17 cellular contexts compared by ENCODE assay signal in the genomic region with DNA sequence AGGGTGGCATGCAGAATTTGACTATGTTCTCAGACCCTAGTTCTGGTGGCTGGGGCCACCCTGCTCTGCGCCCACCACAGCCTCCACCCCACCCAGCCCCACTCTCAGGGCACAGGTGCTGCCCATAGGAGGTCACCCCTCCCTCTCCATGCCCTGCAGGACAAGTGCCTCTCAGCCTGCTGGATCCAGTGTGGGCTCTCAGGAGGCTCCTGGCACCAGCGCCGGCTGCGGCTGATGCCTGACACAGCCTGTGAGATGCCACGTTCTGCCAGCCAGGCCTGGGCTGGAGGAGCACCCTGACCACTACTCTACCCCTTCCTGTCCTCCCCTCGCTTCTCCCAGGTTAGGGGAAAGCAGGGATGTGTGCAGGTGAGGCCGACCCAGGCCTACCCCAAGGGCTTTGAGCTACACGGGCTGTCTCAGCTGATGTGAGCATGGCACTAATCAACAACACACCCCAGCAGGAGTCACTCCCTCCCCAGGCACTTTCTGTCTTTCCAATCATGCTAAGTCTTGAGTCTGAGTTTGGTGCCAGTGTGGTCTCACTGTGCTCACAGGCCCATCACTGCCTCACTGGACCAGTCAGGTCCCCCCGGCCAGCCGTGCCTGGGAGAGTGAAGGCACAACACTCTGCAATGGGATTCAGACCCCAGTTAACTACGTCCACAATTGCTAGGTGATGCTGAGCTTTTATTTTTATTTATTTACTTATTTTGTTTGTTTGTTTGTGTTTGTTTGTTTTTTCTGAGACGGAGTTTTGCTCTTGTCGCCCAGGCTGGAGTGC. TPM values are rescaled to one million over a fixed set of nuclear protein-coding genes. Genes with fewer than 3 reads are reported as not detected.
"Had no signal": no experiment of that assay in that cellular context is flagged by ENCODE, and none has a peak within 500 bp of the region (broad histone marks: within the 10 kb centered on the region; RNA-seq: fewer than 3 reads in every experiment).

No MANE protein-coding gene starts in this region.

- DNase-seq: activated CD4-positive, alpha-beta T cell treated with anti-CD3 and anti-CD28 coated beads, Interleukin-2, amount 50 U/mL, for 1 hour; activated CD8-positive, alpha-beta memory T cell treated with anti-CD3 and anti-CD28 coated beads for 24 hours; activated naive CD4-positive, alpha-beta T cell treated with Interleukin-2 at 50 U/mL for 16 hours; aorta; heart right ventricle; mesendoderm; nephron progenitor cell; spleen; stimulated activated naive CD8-positive, alpha-beta T cell treated with anti-CD3 and anti-CD28 coated beads, Interleukin-15, amount 100 ng/mL, for 72 hours; testis; upper lobe of right lung had no signal

- ATAC-seq: left lung; sciatic nerve; stimulated activated naive CD8-positive, alpha-beta T cell treated with anti-CD3 and anti-CD28 coated beads, Interleukin-15, amount 100 ng/mL, for 72 hours; upper lobe of right lung had no signal

RNA-seq across cellular contexts. Expression of a gene that starts 12.1 kb away (rescaled TPM):
- total RNA-seq: cerebellum, dermis microvascular lymphatic vessel endothelial cell, frontal cortex, left lung, pulmonary artery endothelial cell, sciatic nerve, spleen, upper lobe of right lung had no signal
